ENCODE assay signal across 8 cellular contexts in the genomic region with DNA sequence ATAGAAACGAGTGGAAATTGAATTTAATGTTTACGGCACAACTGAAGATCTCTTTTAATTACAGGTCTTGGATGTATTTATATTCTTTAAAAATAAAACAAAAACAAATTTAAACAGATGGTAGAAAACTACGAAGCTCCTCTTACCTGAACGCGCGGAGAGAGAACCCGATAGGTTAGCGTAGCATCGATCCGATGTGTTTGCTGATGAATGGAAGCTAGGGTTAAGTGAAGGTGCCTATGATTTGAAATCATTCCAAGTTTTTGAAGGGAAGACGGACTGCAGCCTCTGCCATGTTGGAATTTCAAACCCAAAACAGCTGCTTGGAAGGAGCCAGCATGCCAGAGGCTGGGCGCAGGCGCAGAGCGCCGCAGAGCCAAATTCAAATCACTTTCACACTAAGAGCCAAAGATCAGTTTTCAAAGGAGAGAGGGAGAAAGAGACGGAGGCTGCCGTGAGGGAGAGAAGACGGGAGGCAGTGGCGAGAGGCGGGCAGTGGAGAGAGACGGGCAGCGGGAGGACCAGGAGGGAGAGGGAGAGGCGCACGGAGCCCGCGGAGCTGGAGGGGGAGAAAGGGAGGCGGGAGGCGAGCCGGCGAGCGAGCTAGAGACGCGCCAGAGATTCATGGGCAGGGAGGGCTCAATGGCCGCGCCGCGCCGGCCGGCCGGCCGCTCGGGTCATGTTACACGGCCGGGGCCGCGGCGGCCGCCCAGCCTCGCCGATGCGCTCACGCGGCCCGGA.
DNase-seq lines count a peak whose midpoint lies in the region; ATAC-seq, FAIRE-seq and TF ChIP-seq lines count a peak whose summit lies in the region.

A gene with protein sequence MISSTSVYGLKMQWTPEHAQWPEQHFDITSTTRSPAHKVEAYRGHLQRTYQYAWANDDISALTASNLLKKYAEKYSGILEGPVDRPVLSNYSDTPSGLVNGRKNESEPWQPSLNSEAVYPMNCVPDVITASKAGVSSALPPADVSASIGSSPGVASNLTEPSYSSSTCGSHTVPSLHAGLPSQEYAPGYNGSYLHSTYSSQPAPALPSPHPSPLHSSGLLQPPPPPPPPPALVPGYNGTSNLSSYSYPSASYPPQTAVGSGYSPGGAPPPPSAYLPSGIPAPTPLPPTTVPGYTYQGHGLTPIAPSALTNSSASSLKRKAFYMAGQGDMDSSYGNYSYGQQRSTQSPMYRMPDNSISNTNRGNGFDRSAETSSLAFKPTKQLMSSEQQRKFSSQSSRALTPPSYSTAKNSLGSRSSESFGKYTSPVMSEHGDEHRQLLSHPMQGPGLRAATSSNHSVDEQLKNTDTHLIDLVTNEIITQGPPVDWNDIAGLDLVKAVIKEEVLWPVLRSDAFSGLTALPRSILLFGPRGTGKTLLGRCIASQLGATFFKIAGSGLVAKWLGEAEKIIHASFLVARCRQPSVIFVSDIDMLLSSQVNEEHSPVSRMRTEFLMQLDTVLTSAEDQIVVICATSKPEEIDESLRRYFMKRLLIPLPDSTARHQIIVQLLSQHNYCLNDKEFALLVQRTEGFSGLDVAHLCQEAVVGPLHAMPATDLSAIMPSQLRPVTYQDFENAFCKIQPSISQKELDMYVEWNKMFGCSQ (minus strand): TSS at position 317 of the 741 bp plus-strand sequence. CDS start 1,081 bp downstream, outside the sequence.

- H3K27ac ChIP-seq in skin epidermis = peak within 1 kb of the TSS; percentile 25 to 94 (median 78)

- ATAC-seq in HG02970 (IDR thresholded peaks at IDR 0.05; ENCODE audit: low FRiP score, unreplicated experiment) (no peak), HG02610 (IDR thresholded peaks at IDR 0.05; ENCODE audit: unreplicated experiment) (no peak), GM18498 (IDR thresholded peaks at IDR 0.05; ENCODE audit: unreplicated experiment) (no peak)

- DNase-seq in H54 (ENCODE audit: insufficient read length, low spot score) (peak; percentile 55), NCI-H524 (lab: John Stamatoyannopoulos, UW) (peak; percentile 65 to 80), cerebellar cortex (ENCODE audit: low spot score) (peak; percentile 71)

- peak; percentile 64 for TF ChIP-seq POLR2A in H54 (IDR thresholded peaks at IDR 0.05; ENCODE audit: low read depth, low read length)

- FAIRE-seq in H54 (lab: Jason Lieb, UNC) (peak; percentile 97), islet of Langerhans (lab: Jason Lieb, UNC) (peak; percentile 75)

- H3K4me3 ChIP-seq in skin epidermis = peak within 1 kb of the TSS; percentile 43 to 61 (median 50)
